In the genomic region with DNA sequence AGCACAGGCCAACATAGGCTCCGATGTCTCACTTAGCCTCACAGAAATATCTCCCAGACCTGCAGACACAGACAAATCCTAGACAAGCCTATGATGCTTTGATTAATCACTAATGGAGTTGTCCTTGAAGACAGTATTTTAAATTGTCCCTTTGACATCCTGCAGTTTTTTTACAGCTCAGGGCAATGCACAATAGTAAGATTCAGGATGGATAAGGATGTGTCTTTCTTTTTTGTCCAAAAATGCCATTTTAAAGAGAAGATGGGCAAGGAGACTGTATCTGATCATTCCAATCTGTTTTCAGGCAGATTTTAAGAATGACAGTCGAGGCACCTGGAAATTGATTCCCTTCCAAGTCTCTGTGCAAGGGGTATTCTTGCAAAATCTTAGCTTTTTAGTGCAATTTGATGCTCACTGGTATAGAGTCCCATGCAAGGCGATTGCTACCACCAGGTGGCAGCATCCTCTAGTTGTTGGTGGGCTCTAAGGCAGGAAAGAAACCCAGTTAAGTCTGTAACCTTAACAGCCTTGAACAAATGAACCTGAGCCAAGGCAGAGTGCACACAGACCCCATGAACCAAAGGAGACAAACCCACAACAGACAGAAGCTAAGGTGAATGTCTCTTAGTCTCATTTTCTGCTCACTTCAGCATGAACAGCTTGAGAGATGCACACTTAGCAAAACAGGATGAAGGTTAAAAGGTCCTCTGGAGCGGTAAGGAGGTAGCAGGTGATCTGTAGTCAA, we compare ENCODE assay signal across 1 cellular context.
TF ChIP-seq lines count a peak whose summit lies in the region.

No MANE protein-coding gene starts in this region.

TF ChIP-seq in HepG2, 621 proteins besides CTCF, POLR2A, EP300 and RAD21 (continued from another document):
- TF ChIP-seq, protein P1, sequence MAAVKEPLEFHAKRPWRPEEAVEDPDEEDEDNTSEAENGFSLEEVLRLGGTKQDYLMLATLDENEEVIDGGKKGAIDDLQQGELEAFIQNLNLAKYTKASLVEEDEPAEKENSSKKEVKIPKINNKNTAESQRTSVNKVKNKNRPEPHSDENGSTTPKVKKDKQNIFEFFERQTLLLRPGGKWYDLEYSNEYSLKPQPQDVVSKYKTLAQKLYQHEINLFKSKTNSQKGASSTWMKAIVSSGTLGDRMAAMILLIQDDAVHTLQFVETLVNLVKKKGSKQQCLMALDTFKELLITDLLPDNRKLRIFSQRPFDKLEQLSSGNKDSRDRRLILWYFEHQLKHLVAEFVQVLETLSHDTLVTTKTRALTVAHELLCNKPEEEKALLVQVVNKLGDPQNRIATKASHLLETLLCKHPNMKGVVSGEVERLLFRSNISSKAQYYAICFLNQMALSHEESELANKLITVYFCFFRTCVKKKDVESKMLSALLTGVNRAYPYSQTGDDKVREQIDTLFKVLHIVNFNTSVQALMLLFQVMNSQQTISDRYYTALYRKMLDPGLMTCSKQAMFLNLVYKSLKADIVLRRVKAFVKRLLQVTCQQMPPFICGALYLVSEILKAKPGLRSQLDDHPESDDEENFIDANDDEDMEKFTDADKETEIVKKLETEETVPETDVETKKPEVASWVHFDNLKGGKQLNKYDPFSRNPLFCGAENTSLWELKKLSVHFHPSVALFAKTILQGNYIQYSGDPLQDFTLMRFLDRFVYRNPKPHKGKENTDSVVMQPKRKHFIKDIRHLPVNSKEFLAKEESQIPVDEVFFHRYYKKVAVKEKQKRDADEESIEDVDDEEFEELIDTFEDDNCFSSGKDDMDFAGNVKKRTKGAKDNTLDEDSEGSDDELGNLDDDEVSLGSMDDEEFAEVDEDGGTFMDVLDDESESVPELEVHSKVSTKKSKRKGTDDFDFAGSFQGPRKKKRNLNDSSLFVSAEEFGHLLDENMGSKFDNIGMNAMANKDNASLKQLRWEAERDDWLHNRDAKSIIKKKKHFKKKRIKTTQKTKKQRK (IDR thresholded peaks at IDR 0.05; ENCODE audit: low read length) = no peak
- TF ChIP-seq IRF2 (CRISPR knock-in tag; IDR thresholded peaks at IDR 0.05) (0 out of 2 replicates have a peak, but pooled peaks have one; percentile 30), MAFK (conservative IDR thresholded peaks at IDR 0.05 in 1 of 2, IDR thresholded peaks at IDR 0.05 in 1 of 2; ENCODE audit: low read length in 2 of 2) (peak in 1 of 2 experiments; percentile 22; a peak in 1 of 4 replicates), ZNF761 (CRISPR knock-in tag; conservative IDR thresholded peaks at IDR 0.05) (0 out of 2 replicates have a peak, but pooled peaks have one; percentile 15), ZMYM4 (CRISPR knock-in tag; IDR thresholded peaks at IDR 0.05) (peak; percentile 28; the same call in 1 of the 2 replicates), XRCC5 (optimal IDR thresholded peaks at IDR 0.05; ENCODE audit: low read length) (peak; percentile 22)
- TF ChIP-seq, protein P2, sequence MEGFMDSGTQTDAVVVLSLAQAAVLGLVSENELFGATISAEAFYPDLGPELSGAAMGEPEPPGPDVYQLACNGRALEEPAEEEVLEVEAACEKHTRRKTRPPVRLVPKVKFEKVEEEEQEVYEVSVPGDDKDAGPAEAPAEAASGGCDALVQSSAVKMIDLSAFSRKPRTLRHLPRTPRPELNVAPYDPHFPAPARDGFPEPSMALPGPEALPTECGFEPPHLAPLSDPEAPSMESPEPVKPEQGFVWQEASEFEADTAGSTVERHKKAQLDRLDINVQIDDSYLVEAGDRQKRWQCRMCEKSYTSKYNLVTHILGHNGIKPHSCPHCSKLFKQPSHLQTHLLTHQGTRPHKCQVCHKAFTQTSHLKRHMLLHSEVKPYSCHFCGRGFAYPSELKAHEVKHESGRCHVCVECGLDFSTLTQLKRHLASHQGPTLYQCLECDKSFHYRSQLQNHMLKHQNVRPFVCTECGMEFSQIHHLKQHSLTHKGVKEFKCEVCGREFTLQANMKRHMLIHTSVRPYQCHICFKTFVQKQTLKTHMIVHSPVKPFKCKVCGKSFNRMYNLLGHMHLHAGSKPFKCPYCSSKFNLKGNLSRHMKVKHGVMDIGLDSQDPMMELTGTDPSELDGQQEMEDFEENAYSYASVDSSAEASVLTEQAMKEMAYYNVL (CRISPR knock-in tag; IDR thresholded peaks at IDR 0.05; ENCODE audit: borderline replicate concordance) = 0 out of 2 replicates have a peak, but pooled peaks have one; percentile 20
